In the genomic region with DNA sequence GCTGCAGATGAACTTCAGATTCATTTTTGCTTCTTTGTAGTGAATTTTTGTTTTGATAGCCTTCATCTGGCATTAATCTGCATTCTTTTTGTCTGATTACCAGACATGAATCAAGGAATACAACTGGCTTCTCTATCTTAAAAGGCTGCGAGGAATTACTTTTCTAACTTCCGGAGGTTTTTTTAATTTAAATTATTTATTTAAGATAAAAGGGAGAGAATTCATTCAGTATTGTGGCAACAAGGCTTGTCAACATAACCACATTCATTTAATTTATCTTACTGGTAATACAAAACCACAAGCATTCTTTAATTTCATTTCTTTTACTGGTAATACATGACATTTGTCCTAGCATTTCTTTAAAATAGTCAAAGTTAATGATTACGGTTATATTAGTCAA, we compare ENCODE assay signal across 22 cellular contexts. TPM values are rescaled to one million over a fixed set of nuclear protein-coding genes. Genes with fewer than 3 reads are reported as not detected.
"Had no signal": no experiment of that assay in that cellular context is flagged by ENCODE, and none has a peak within 500 bp of the region (broad histone marks: within the 10 kb centered on the region; RNA-seq: fewer than 3 reads in every experiment).

No MANE protein-coding gene starts in this region.

- ATAC-seq: heart left ventricle; left cardiac atrium; lower lobe of right lung; natural killer cell treated with Interleukin-12 subunit alpha and Interleukin-12 subunit beta and Interleukin-15 and Interleukin-18, amount 100 ng/mL, for 72 hours had no signal

- H3K4me3 ChIP-seq: esophagus muscularis mucosa, heart left ventricle, left ventricle myocardium inferior, lower lobe of right lung, neural progenitor cell, ovary, right atrium auricular region, sigmoid colon, skin epidermis, stomach, thoracic aorta, transverse colon had no signal

- H3K27ac ChIP-seq: epithelial cell of prostate, esophagus muscularis mucosa, heart left ventricle, left ventricle myocardium inferior, lower lobe of right lung, neural progenitor cell, ovary, right atrium auricular region, sigmoid colon, skin epidermis, stomach, thoracic aorta, transverse colon had no signal

- H3K4me3 Mint-ChIP-seq: memory B cell; natural killer cell treated with Interleukin-12 subunit alpha and Interleukin-12 subunit beta and Interleukin-15 and Interleukin-18, amount 100 ng/mL, for 72 hours; neural progenitor cell had no signal

- H3K27me3 ChIP-seq: esophagus muscularis mucosa, heart left ventricle, neural progenitor cell, ovary, right atrium auricular region, sigmoid colon, stomach, transverse colon had no signal

- H3K9me3 Mint-ChIP-seq: memory B cell; natural killer cell treated with Interleukin-12 subunit alpha and Interleukin-12 subunit beta and Interleukin-15 and Interleukin-18, amount 100 ng/mL, for 72 hours had no signal

- H3K4me1 Mint-ChIP-seq: memory B cell, neural progenitor cell had no signal

- H3K27ac Mint-ChIP-seq: memory B cell; natural killer cell treated with Interleukin-12 subunit alpha and Interleukin-12 subunit beta and Interleukin-15 and Interleukin-18, amount 100 ng/mL, for 72 hours; neural progenitor cell had no signal

- H3K9ac ChIP-seq: neural progenitor cell had no signal

- H3K9me3 ChIP-seq: esophagus muscularis mucosa, heart left ventricle, left ventricle myocardium inferior, lower lobe of right lung, ovary, right atrium auricular region, sigmoid colon, stomach, thoracic aorta, transverse colon had no signal

- H3K36me3 ChIP-seq: esophagus muscularis mucosa, heart left ventricle, left ventricle myocardium inferior, lower lobe of right lung, neural progenitor cell, ovary, right atrium auricular region, sigmoid colon, stomach, thoracic aorta, transverse colon had no signal

- H3K36me3 Mint-ChIP-seq: memory B cell; natural killer cell treated with Interleukin-12 subunit alpha and Interleukin-12 subunit beta and Interleukin-15 and Interleukin-18, amount 100 ng/mL, for 72 hours had no signal

- H3K4me1 ChIP-seq: esophagus muscularis mucosa, heart left ventricle, left ventricle myocardium inferior, lower lobe of right lung, neural progenitor cell, right atrium auricular region, sigmoid colon, stomach, transverse colon had no signal

- DNase-seq: effector memory CD4-positive, alpha-beta T cell; heart left ventricle; hypothalamus; left cardiac atrium; left ventricle myocardium inferior; lower lobe of right lung; midbrain; nucleus accumbens; ovary; sigmoid colon; stimulated activated naive CD4-positive, alpha-beta T cell; stomach; substantia nigra; transverse colon had no signal

RNA-seq across cellular contexts. Expression of gene CSRNP3, which starts 36.0 kb away (rescaled TPM):
- total RNA-seq: natural killer cell treated with Interleukin-12 subunit alpha and Interleukin-12 subunit beta and Interleukin-15 and Interleukin-18, amount 100 ng/mL, for 72 hours had no signal
